ENCODE assay signal across 13 cellular contexts in genomic region chr1:228131736-228132135, GRCh38. TPM values are rescaled to one million over a fixed set of nuclear protein-coding genes. Genes with fewer than 3 reads are reported as not detected.
"Had no signal": no experiment of that assay in that cellular context is flagged by ENCODE, and none has a peak within 500 bp of the region (broad histone marks: within the 10 kb centered on the region; RNA-seq: fewer than 3 reads in every experiment).

No MANE protein-coding gene starts in this region.

- H3K36me3 ChIP-seq: colonic mucosa, gastroesophageal sphincter, heart left ventricle, prostate gland, stomach had no signal

- H3K4me1 ChIP-seq: colonic mucosa, prostate gland had no signal

- H3K4me3 ChIP-seq: colonic mucosa, gastroesophageal sphincter, heart left ventricle, mucosa of descending colon, prostate gland, skin epidermis, stomach had no signal

- DNase-seq: activated naive CD8-positive, alpha-beta T cell treated with anti-CD3 and anti-CD28 coated beads, Interleukin-2, amount 10 ng/mL, durations not matched to agents 7 days and 5 days; activated T-cell treated with anti-CD3 and anti-CD28 coated beads, Interleukin-2, amount 50 U/mL, for 24 hours; colonic mucosa; left cardiac atrium; stimulated activated CD4-positive, alpha-beta T cell treated with anti-CD3 and anti-CD28 coated beads, Interleukin-15, amount 100 ng/mL, for 24 hours; stimulated activated CD4-positive, alpha-beta T cell treated with anti-CD3 and anti-CD28 coated beads, Interleukin-4, amount 100 ng/mL, for 1 hour; stomach had no signal

- H3K9me3 ChIP-seq: colonic mucosa, gastroesophageal sphincter, heart left ventricle, mucosa of descending colon, prostate gland, stomach had no signal

- H3K27ac ChIP-seq: colonic mucosa, gastroesophageal sphincter, heart left ventricle had no signal

RNA-seq across cellular contexts. Expression of gene GJC2, which starts 18.0 kb away (rescaled TPM):
- polyA plus RNA-seq: immature natural killer cell had no signal
